18 cellular contexts compared by ENCODE assay signal in genomic region chr12:3607821-3608220, GRCh38.
A peak's percentile ranks its signal among the peaks of the same experiment; 100 is the strongest.
DNase-seq lines count a peak whose midpoint lies in the region; ATAC-seq and TF ChIP-seq lines count a peak whose summit lies in the region.
"Had no signal": no experiment of that assay in that cellular context is flagged by ENCODE, and none has a peak within 500 bp of the region (broad histone marks: within the 10 kb centered on the region; RNA-seq: fewer than 3 reads in every experiment).

No MANE protein-coding gene starts in this region.

- no peak for TF ChIP-seq EP300 in ovary (IDR thresholded peaks at IDR 0.05)

- no peaks in the 10 kb centered on the region for H3K27me3 Mint-ChIP-seq in natural killer cell treated with Interleukin-12 subunit alpha and Interleukin-12 subunit beta and Interleukin-15 and Interleukin-18, amount 100 ng/mL, for 72 hours
- H3K27me3 Mint-ChIP-seq in natural killer cell (ENCODE audit: low read depth in 2 of 2): no peaks in the 10 kb centered on the region

- TF ChIP-seq POLR2A in ovary (IDR thresholded peaks at IDR 0.05) (no peak), testis (IDR thresholded peaks at IDR 0.05) (no peak)

- H3K4me1 Mint-ChIP-seq in natural killer cell treated with Interleukin-12 subunit alpha and Interleukin-12 subunit beta and Interleukin-15 and Interleukin-18, amount 100 ng/mL, for 72 hours (ENCODE audit: low read depth in 2 of 2): peaks cover 5 to 27% of the 10 kb centered on the region in 2 donors
- H3K4me1 Mint-ChIP-seq in natural killer cell: peaks cover 7 to 19% of the 10 kb centered on the region in 2 donors

- ATAC-seq in natural killer cell treated with Interleukin-12 subunit alpha and Interleukin-12 subunit beta and Interleukin-15 and Interleukin-18, amount 100 ng/mL, for 72 hours: no peak
- ATAC-seq in natural killer cell: no peak

- H3K36me3 ChIP-seq in ovary: no peaks in the 10 kb centered on the region
- H3K36me3 ChIP-seq in testis (ENCODE audit: low read depth, missing control alignments): no peaks in the 10 kb centered on the region

- 35 to 45% (median 40%) methylated on average over 4 of the region's 4 CpGs for whole genome bisulfite sequencing in ovary, 3 donors
- WGBS in testis, 2 donors: 56 to 58% methylated on average over 4 of the region's 4 CpGs

- H3K9me3 ChIP-seq in ovary: no peaks in the 10 kb centered on the region
- H3K9me3 ChIP-seq in testis: no peaks in the 10 kb centered on the region

- H3K4me1 ChIP-seq in ovary (ENCODE audit: insufficient read depth): peaks cover 29% of the 10 kb centered on the region
- peaks cover 32% of the 10 kb centered on the region for H3K4me1 ChIP-seq in testis
- H3K4me1 ChIP-seq: Caco-2 had no signal

- no peak overlapping the region for H3K27ac Mint-ChIP-seq in natural killer cell treated with Interleukin-12 subunit alpha and Interleukin-12 subunit beta and Interleukin-15 and Interleukin-18, amount 100 ng/mL, for 72 hours
- no peak overlapping the region for H3K27ac Mint-ChIP-seq in natural killer cell
- H3K27ac Mint-ChIP-seq: CD4-positive, CD25-positive, alpha-beta regulatory T cell; GM23338; H9 had no signal

- no peaks in the 10 kb centered on the region for H3K9me3 Mint-ChIP-seq in natural killer cell treated with Interleukin-12 subunit alpha and Interleukin-12 subunit beta and Interleukin-15 and Interleukin-18, amount 100 ng/mL, for 72 hours
- no peaks in the 10 kb centered on the region for H3K9me3 Mint-ChIP-seq in natural killer cell
- H3K9me3 Mint-ChIP-seq: GM23338, H9 had no signal

- no peak overlapping the region for H3K4me3 Mint-ChIP-seq in natural killer cell treated with Interleukin-12 subunit alpha and Interleukin-12 subunit beta and Interleukin-15 and Interleukin-18, amount 100 ng/mL, for 72 hours
- no peak overlapping the region for H3K4me3 Mint-ChIP-seq in natural killer cell
- H3K4me3 Mint-ChIP-seq: CD4-positive, CD25-positive, alpha-beta regulatory T cell; GM23338; H9; IgD-negative memory B cell had no signal

- H3K27me3 ChIP-seq in ovary (no peaks in the 10 kb centered on the region), testis (no peaks in the 10 kb centered on the region)

- DNase-seq in natural killer cell treated with Interleukin-12 subunit alpha and Interleukin-12 subunit beta and Interleukin-15 and Interleukin-18, amount 100 ng/mL, for 72 hours (ENCODE audit: low spot score): peak; percentile 2
- DNase-seq in natural killer cell: no peak
- peak in 4 of 5 donors; percentile 56 to 73 (median 71) for DNase-seq in ovary
- peak; percentile 60 for DNase-seq in testis
- no peak for DNase-seq in NOMO-1 (lab: John Stamatoyannopoulos, UW; ENCODE audit: unreplicated experiment in 2 of 2)
- DNase-seq in activated naive CD4-positive, alpha-beta T cell treated with Interleukin-2 at 50 U/mL for 16 hours: no peak
- DNase-seq in DMS114 treated with DMSO at 0.1 percent for 48 hours (lab: John Stamatoyannopoulos, UW; ENCODE audit: unreplicated experiment): no peak
- DNase-seq: C1 segment of cervical spinal cord; Caco-2; CD4-positive, CD25-positive, alpha-beta regulatory T cell; DMS153; DMS79; GDM1; H9; KBM-7 had no signal

- intact Hi-C loops in natural killer cell (cut with micrococcal nuclease) (no loop called here), ovary (cut with DNase I) (no loop called here), testis (cut with DNase I; ENCODE audit: low total_unique reads) (no loop called here)

- H3K36me3 Mint-ChIP-seq in natural killer cell treated with Interleukin-12 subunit alpha and Interleukin-12 subunit beta and Interleukin-15 and Interleukin-18, amount 100 ng/mL, for 72 hours: peaks cover 21% of the 10 kb centered on the region
- H3K36me3 Mint-ChIP-seq in natural killer cell: peaks cover 21% of the 10 kb centered on the region

- H3K4me3 ChIP-seq in ovary (no peak overlapping the region), testis (no peak overlapping the region)
- H3K4me3 ChIP-seq: GM23338 had no signal

- no peak for TF ChIP-seq CTCF in natural killer cell (IDR thresholded peaks at IDR 0.05)
- TF ChIP-seq CTCF in ovary (IDR thresholded peaks at IDR 0.05): no peak
- TF ChIP-seq CTCF in testis (IDR thresholded peaks at IDR 0.05): no peak

- H3K27ac ChIP-seq in ovary: peak overlapping the region in 1 of 2 donors; percentile 59
- H3K27ac ChIP-seq in testis: peak overlapping the region in 1 of 2 donors; percentile 54
- H3K27ac ChIP-seq: 22Rv1 had no signal

Comparison
In these comparisons a context has a peak if more than half of its experiments do, and no peak if none do; other contexts are left out.
1. DNase-seq: peak in natural killer cell treated with Interleukin-12 subunit alpha and Interleukin-12 subunit beta and Interleukin-15 and Interleukin-18, amount 100 ng/mL, for 72 hours (single experiment), ovary (4 of 5) and testis (single experiment); none in natural killer cell (single experiment), NOMO-1 (0 of 2), activated naive CD4-positive, alpha-beta T cell treated with Interleukin-2 at 50 U/mL for 16 hours (single experiment) and DMS114 treated with DMSO at 0.1 percent for 48 hours (single experiment).